8 cellular contexts compared by ENCODE assay signal in genomic region chr9:38068866-38069628, GRCh38. TPM values are rescaled to one million over a fixed set of nuclear protein-coding genes. Genes with fewer than 3 reads are reported as not detected.
DNase-seq lines count a peak whose midpoint lies in the region; ATAC-seq and TF ChIP-seq lines count a peak whose summit lies in the region.

Gene SHB (minus strand): TSS chr9:38069227. CDS start chr9:38068645, 582 bp downstream.

- no CpG with 5 or more reads among the region's 110 CpGs for WGBS in gastroesophageal sphincter (ENCODE audit: low coverage in 1 of 2), 2 donors
- WGBS in neuronal stem cell (ENCODE audit: extremely low coverage in 2 of 2, insufficient read length in 2 of 2, insufficient replicate concordance in 1 of 2), 2 donors, result no CpG with 5 or more reads among the region's 110 CpGs

- no peak for TF ChIP-seq EP300 in gastroesophageal sphincter (IDR thresholded peaks at IDR 0.05)

- ATAC-seq in GM21381 (IDR thresholded peaks at IDR 0.05; ENCODE audit: unreplicated experiment), result peak; percentile 46
- ATAC-seq in gastroesophageal sphincter, result peak; percentile 79

- peak in 1 of 4 experiments; percentile 76 for TF ChIP-seq CTCF in gastroesophageal sphincter (IDR thresholded peaks at IDR 0.05)

- DNase-seq in COLO668 (lab: John Stamatoyannopoulos, UW; ENCODE audit: unreplicated experiment) (peak; percentile 88), RPMI8226 (peak; percentile 84), activated gamma-delta T cell treated with Interleukin-2 at 50 U/mL for 16 hours (peak; percentile 78), neuronal stem cell (ENCODE audit: low spot score) (peak; percentile 77)

- peak within 1 kb of the TSS; percentile 44 for H2AK5ac ChIP-seq in neuronal stem cell (ENCODE audit: low read depth, low read length)

- H2BK120ac ChIP-seq in neuronal stem cell (ENCODE audit: low read depth, low read length), result peak within 1 kb of the TSS; percentile 17

- H3K36me3 ChIP-seq in HUES48 (ENCODE audit: control insufficient read depth, insufficient read depth, low read length) (no peaks in the 10 kb centered on the region), gastroesophageal sphincter (no peaks in the 10 kb centered on the region), neuronal stem cell (replicated peaks in 1 of 2; ENCODE audit: control insufficient read depth in 2 of 2, insufficient read depth in 2 of 2, low read length in 2 of 2) (no peaks in the 10 kb centered on the region), subcutaneous abdominal adipose tissue (ENCODE audit: control insufficient read depth in 5 of 5, insufficient read depth in 5 of 5, low read length in 5 of 5) (no peaks in the 10 kb centered on the region)

- H3K4me3 ChIP-seq in HUES48 (ENCODE audit: low read depth, low read length) (peak within 1 kb of the TSS; percentile 74), gastroesophageal sphincter (peak within 1 kb of the TSS; percentile 89 to 90), neuronal stem cell (ENCODE audit: low read length in 2 of 2) (peak within 1 kb of the TSS; percentile 72 to 98), subcutaneous abdominal adipose tissue (ENCODE audit: low read depth in 1 of 5, low read length in 5 of 5) (peak within 1 kb of the TSS; percentile 81 to 87 (median 85))

- H3K27ac ChIP-seq in HUES48 (ENCODE audit: low read depth, low read length) (peak within 1 kb of the TSS; percentile 81), gastroesophageal sphincter (peak within 1 kb of the TSS; percentile 83 to 92 (median 90)), neuronal stem cell (replicated peaks; ENCODE audit: low read length) (peak within 1 kb of the TSS; percentile 74), subcutaneous abdominal adipose tissue (ENCODE audit: low read depth, low read length) (peak within 1 kb of the TSS; percentile 84)

- peak within 1 kb of the TSS; percentile 92 for H3K4me2 ChIP-seq in neuronal stem cell (ENCODE audit: insufficient read depth, low read length, poor library complexity, severe bottlenecking)

- H3K18ac ChIP-seq in neuronal stem cell (ENCODE audit: low read length), result peak within 1 kb of the TSS; percentile 94

- peaks cover 22% of the 10 kb centered on the region for H3K4me1 ChIP-seq in HUES48 (ENCODE audit: control insufficient read depth, insufficient read depth, low read length)
- peaks cover 0 to 55% (median 7%) of the 10 kb centered on the region in 3 donors for H3K4me1 ChIP-seq in gastroesophageal sphincter
- H3K4me1 ChIP-seq in neuronal stem cell (ENCODE audit: control insufficient read depth in 2 of 2, insufficient read depth in 1 of 2, low read depth in 1 of 2, low read length in 2 of 2), result peaks cover 6 to 11% of the 10 kb centered on the region in 2 donors
- H3K4me1 ChIP-seq in subcutaneous abdominal adipose tissue (ENCODE audit: control insufficient read depth in 5 of 5, insufficient read depth in 5 of 5, low read length in 5 of 5), result peaks cover 3 to 56% (median 40%) of the 10 kb centered on the region in 5 donors

- H3K14ac ChIP-seq in neuronal stem cell (ENCODE audit: low read length), result no peak within 1 kb of the TSS

- H2BK15ac ChIP-seq in neuronal stem cell (ENCODE audit: low read length), result peak within 1 kb of the TSS; percentile 82

- no peak within 1 kb of the TSS for H4K8ac ChIP-seq in neuronal stem cell (ENCODE audit: low read depth, low read length)

- peaks cover 26% of the 10 kb centered on the region for H3K27me3 ChIP-seq in HUES48 (ENCODE audit: control insufficient read depth, insufficient read depth, low read length)
- no peaks in the 10 kb centered on the region for H3K27me3 ChIP-seq in gastroesophageal sphincter
- peaks cover 15 to 34% (median 27%) of the 10 kb centered on the region in 3 experiments for H3K27me3 ChIP-seq in neuronal stem cell (ENCODE audit: control insufficient read depth in 3 of 3, insufficient read depth in 3 of 3, low read depth in 1 of 3, low read length in 3 of 3)
- H3K27me3 ChIP-seq in subcutaneous abdominal adipose tissue (ENCODE audit: control insufficient read depth in 5 of 5, insufficient read depth in 4 of 5, low read length in 5 of 5), result no peaks in the 10 kb centered on the region

- TF ChIP-seq POLR2A in gastroesophageal sphincter (IDR thresholded peaks at IDR 0.05), result peak; percentile 59 to 87

- H3K4ac ChIP-seq in neuronal stem cell (ENCODE audit: low read length), result no peak within 1 kb of the TSS

- H4K91ac ChIP-seq in neuronal stem cell (ENCODE audit: low read depth, low read length, poor library complexity), result no peak within 1 kb of the TSS

- H2AFZ ChIP-seq in neuronal stem cell (ENCODE audit: low read length), result peak within 1 kb of the TSS; percentile 100

- H3K9me3 ChIP-seq in HUES48 (ENCODE audit: control insufficient read depth, insufficient read depth, low read length) (no peaks in the 10 kb centered on the region), gastroesophageal sphincter (no peaks in the 10 kb centered on the region), neuronal stem cell (replicated peaks in 1 of 2; ENCODE audit: control insufficient read depth in 2 of 2, insufficient read depth in 1 of 2, low read depth in 1 of 2, low read length in 2 of 2) (no peaks in the 10 kb centered on the region), subcutaneous abdominal adipose tissue (ENCODE audit: control insufficient read depth in 5 of 5, low read length in 5 of 5) (no peaks in the 10 kb centered on the region)

- H2BK12ac ChIP-seq in neuronal stem cell (ENCODE audit: low read length), result no peak within 1 kb of the TSS

- peak within 1 kb of the TSS; percentile 88 for H2BK5ac ChIP-seq in neuronal stem cell (ENCODE audit: low read length)

- H3K23ac ChIP-seq in neuronal stem cell (ENCODE audit: low read depth, low read length, poor library complexity), result peak within 1 kb of the TSS; percentile 87

- H3K9ac ChIP-seq in HUES48 (ENCODE audit: low read depth, low read length), result peak within 1 kb of the TSS; percentile 41; the same call in 1 of the 2 replicates
- peak within 1 kb of the TSS; percentile 83 for H3K9ac ChIP-seq in neuronal stem cell (ENCODE audit: low read depth, low read length, poor library complexity)
- H3K9ac ChIP-seq in subcutaneous abdominal adipose tissue (ENCODE audit: low read length in 5 of 5), result peak within 1 kb of the TSS in 4 of 5 donors; percentile 76 to 84 (median 78)

- no peaks in the 10 kb centered on the region for H3K79me1 ChIP-seq in neuronal stem cell (ENCODE audit: low read depth, low read length)

RNA-seq across cellular contexts. Expression of gene SHB, which starts in this region (rescaled TPM):
- total RNA-seq in gastroesophageal sphincter, result 10 to 100 TPM in 3 of 4 donors, 1 to 10 TPM in 1; 9.7 to 17.5 (median 14.2) TPM
- polyA plus RNA-seq in neuronal stem cell (2013, experiment 1 of 2), result 2.1 TPM
- 1.9 TPM for polyA plus RNA-seq in neuronal stem cell (2013, experiment 2 of 2)

Comparison
In these comparisons a context has a peak if more than half of its experiments do, and no peak if none do; other contexts are left out.
1. Peak in every context shown above with its lines: DNase-seq, ATAC-seq, H3K4me3 ChIP-seq and H3K27ac ChIP-seq.